12 cellular contexts compared by ENCODE assay signal in the genomic region with DNA sequence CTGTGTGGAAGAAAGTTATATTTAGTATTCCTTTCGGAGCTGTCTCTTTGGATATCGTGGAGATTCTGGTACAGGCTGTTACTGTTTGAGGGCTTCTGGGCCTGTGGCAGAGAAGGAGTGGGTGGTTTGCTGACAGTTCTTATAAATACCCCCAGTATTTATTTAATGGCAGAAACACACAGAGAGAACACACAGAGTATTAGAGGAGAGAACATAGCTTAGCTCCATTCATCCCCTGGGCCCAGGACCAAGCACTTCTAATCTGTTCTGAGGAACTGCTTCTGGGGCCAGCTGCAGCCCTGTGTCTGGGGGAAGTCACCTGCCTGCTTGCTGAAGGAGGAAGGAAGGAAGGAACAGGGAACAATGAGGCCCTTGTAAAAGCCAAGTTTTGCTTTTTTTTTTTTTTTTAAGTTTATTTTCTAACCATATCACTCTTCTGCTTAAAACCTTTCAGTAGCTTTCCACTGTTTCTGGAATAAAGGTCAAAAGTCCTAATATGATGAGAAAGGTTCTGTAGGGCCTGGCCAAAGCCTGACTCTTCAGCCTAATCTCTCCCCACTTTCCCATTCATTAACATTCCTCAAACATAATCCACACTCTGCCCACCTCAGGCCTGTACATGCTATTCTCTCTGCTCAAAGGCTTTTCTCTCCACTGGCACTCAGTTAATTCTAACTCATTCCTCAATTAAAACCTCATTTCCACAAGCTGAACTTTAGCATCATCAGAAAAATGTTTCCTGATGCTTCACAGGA. TPM values are rescaled to one million over a fixed set of nuclear protein-coding genes. Genes with fewer than 3 reads are reported as not detected.
A peak's percentile ranks its signal among the peaks of the same experiment; 100 is the strongest.
DNase-seq lines count a peak whose midpoint lies in the region; ATAC-seq and TF ChIP-seq lines count a peak whose summit lies in the region.
"Had no signal": no experiment of that assay in that cellular context is flagged by ENCODE, and none has a peak within 500 bp of the region (broad histone marks: within the 10 kb centered on the region; RNA-seq: fewer than 3 reads in every experiment).

No MANE protein-coding gene starts in this region.

- DNase-seq in activated B cell treated with CpG ODN at 0.5 μM for 24 hours (no peak), right atrium auricular region (ENCODE audit: low spot score) (no peak), psoas muscle (no peak)
- no peak for DNase-seq in activated CD4-positive, alpha-beta T cell treated with anti-CD3 and anti-CD28 coated beads, Interleukin-2, amount 10 ng/mL, durations not matched to agents 24 days and 14 days
- DNase-seq: SHP77 had no signal

- H3K27me3 ChIP-seq in DOHH2 (ENCODE audit: control insufficient read depth, low read length) = no peaks in the 10 kb centered on the region
- no peaks in the 10 kb centered on the region for H3K27me3 ChIP-seq in right atrium auricular region
- H3K27me3 ChIP-seq in psoas muscle (ENCODE audit: insufficient read depth in 3 of 3, low read length in 2 of 3) = no peaks in the 10 kb centered on the region
- H3K27me3 ChIP-seq: BLaER1 treated with 17β-estradiol and CSF1 and Interleukin-3, amounts not matched to agents 10 nM and 100 nM had no signal

- TF ChIP-seq CTCF in DOHH2 (IDR thresholded peaks at IDR 0.05; ENCODE audit: low read depth, low read length, poor library complexity, severe bottlenecking) (no peak), activated B cell treated with CpG ODN at 0.5 μM for 24 hours (IDR thresholded peaks at IDR 0.05) (no peak), right atrium auricular region (IDR thresholded peaks at IDR 0.05) (no peak), psoas muscle (IDR thresholded peaks at IDR 0.05) (no peak)

- H3K27ac ChIP-seq in DOHH2 (ENCODE audit: low read depth, low read length) = no peak overlapping the region
- H3K27ac ChIP-seq in right atrium auricular region = peak overlapping the region; percentile 46 to 66
- H3K27ac ChIP-seq in psoas muscle = peak overlapping the region; percentile 42
- H3K27ac ChIP-seq: BLaER1 treated with 17β-estradiol and CSF1 and Interleukin-3, amounts not matched to agents 10 nM and 100 nM had no signal

- H3K4me3 Mint-ChIP-seq in activated B cell treated with CpG ODN at 0.5 μM for 24 hours = no peak overlapping the region
- H3K4me3 Mint-ChIP-seq in activated CD4-positive, alpha-beta T cell treated with anti-CD3 and anti-CD28 coated beads, Interleukin-2, amount 10 ng/mL, durations not matched to agents 24 days and 14 days = no peak overlapping the region

- peaks cover 10% of the 10 kb centered on the region for H3K4me1 ChIP-seq in DOHH2 (ENCODE audit: control insufficient read depth, low read length)
- H3K4me1 ChIP-seq in right atrium auricular region = peaks cover 0 to 16% of the 10 kb centered on the region in 2 donors
- H3K4me1 ChIP-seq in psoas muscle = no peaks in the 10 kb centered on the region

- H3K9me3 Mint-ChIP-seq in activated B cell treated with CpG ODN at 0.5 μM for 24 hours = no peaks in the 10 kb centered on the region
- no peaks in the 10 kb centered on the region for H3K9me3 Mint-ChIP-seq in activated CD4-positive, alpha-beta T cell treated with anti-CD3 and anti-CD28 coated beads, Interleukin-2, amount 10 ng/mL, durations not matched to agents 24 days and 14 days

- H3K36me3 Mint-ChIP-seq in activated B cell treated with CpG ODN at 0.5 μM for 24 hours (ENCODE audit: low read depth) = no peaks in the 10 kb centered on the region
- H3K36me3 Mint-ChIP-seq in activated CD4-positive, alpha-beta T cell treated with anti-CD3 and anti-CD28 coated beads, Interleukin-2, amount 10 ng/mL, durations not matched to agents 24 days and 14 days (ENCODE audit: low read depth) = no peaks in the 10 kb centered on the region

- POLR2A ChIA-PET in activated B cell treated with CpG ODN at 0.5 μM for 24 hours (lab: Charles Lee) = interaction anchor here (0.8 kb wide), 1 partner anchor 16 kb away, joined by 3 read pairs; the partner anchor contains the start of gene KAT2B

- H3K4me1 Mint-ChIP-seq in activated B cell treated with CpG ODN at 0.5 μM for 24 hours = peaks cover 7% of the 10 kb centered on the region
- peaks cover 3% of the 10 kb centered on the region for H3K4me1 Mint-ChIP-seq in activated CD4-positive, alpha-beta T cell treated with anti-CD3 and anti-CD28 coated beads, Interleukin-2, amount 10 ng/mL, durations not matched to agents 24 days and 14 days

- intact Hi-C loops in activated B cell treated with CpG ODN at 0.5 μM for 24 hours (cut with micrococcal nuclease) = no loop called here
- intact Hi-C loops in psoas muscle (cut with DNase I) = no loop called here
- intact Hi-C loops in activated CD4-positive, alpha-beta T cell treated with anti-CD3 and anti-CD28 coated beads, Interleukin-2, amount 10 ng/mL, durations not matched to agents 24 days and 14 days (cut with micrococcal nuclease) = no loop called here

- WGBS in psoas muscle, 3 donors = 15 to 47% (median 35%) methylated on average over 2 of the region's 2 CpGs

- H3F3A ChIP-seq in DOHH2 (ENCODE audit: control insufficient read depth, insufficient read depth) = no peaks in the 10 kb centered on the region

- H3K79me2 ChIP-seq in DOHH2 (ENCODE audit: control insufficient read depth, low read length) = no peaks in the 10 kb centered on the region

- no peaks in the 10 kb centered on the region for H3K9me2 ChIP-seq in DOHH2 (replicated peaks; ENCODE audit: control insufficient read depth, low read length)

- ATAC-seq in activated B cell treated with CpG ODN at 0.5 μM for 24 hours (ENCODE audit: low read depth) (no peak), psoas muscle (peak in 2 of 4 donors; percentile 40), GM18873 (IDR thresholded peaks at IDR 0.05; ENCODE audit: low FRiP score, unreplicated experiment) (no peak), HG03457 (IDR thresholded peaks at IDR 0.05; ENCODE audit: unreplicated experiment) (no peak), GM18498 (IDR thresholded peaks at IDR 0.05; ENCODE audit: unreplicated experiment) (no peak)

- H3K4me2 ChIP-seq in DOHH2 (ENCODE audit: low read length) = 0 out of 2 replicates have a peak overlapping the region, but pooled peaks have one; percentile 33

- peak overlapping the region; percentile 56 for H3K27ac Mint-ChIP-seq in activated B cell treated with CpG ODN at 0.5 μM for 24 hours
- no peak overlapping the region for H3K27ac Mint-ChIP-seq in activated CD4-positive, alpha-beta T cell treated with anti-CD3 and anti-CD28 coated beads, Interleukin-2, amount 10 ng/mL, durations not matched to agents 24 days and 14 days

- CTCF ChIA-PET in activated B cell treated with CpG ODN at 0.5 μM for 24 hours (lab: Charles Lee) = no interaction called here

- no peaks in the 10 kb centered on the region for H3K27me3 Mint-ChIP-seq in activated B cell treated with CpG ODN at 0.5 μM for 24 hours
- H3K27me3 Mint-ChIP-seq in activated CD4-positive, alpha-beta T cell treated with anti-CD3 and anti-CD28 coated beads, Interleukin-2, amount 10 ng/mL, durations not matched to agents 24 days and 14 days = no peaks in the 10 kb centered on the region

- H3K9me3 ChIP-seq in DOHH2 (ENCODE audit: control insufficient read depth, insufficient read depth, low read length) (no peaks in the 10 kb centered on the region), right atrium auricular region (no peaks in the 10 kb centered on the region), psoas muscle (no peaks in the 10 kb centered on the region)
- H3K9me3 ChIP-seq: BLaER1 treated with 17β-estradiol and CSF1 and Interleukin-3, amounts not matched to agents 10 nM and 100 nM had no signal

- H3K36me3 ChIP-seq in DOHH2 (ENCODE audit: control insufficient read depth, low read length) = no peaks in the 10 kb centered on the region
- H3K36me3 ChIP-seq in right atrium auricular region = no peaks in the 10 kb centered on the region
- no peaks in the 10 kb centered on the region for H3K36me3 ChIP-seq in psoas muscle (ENCODE audit: insufficient read depth in 1 of 2, low read depth in 1 of 2)
- H3K36me3 ChIP-seq: BLaER1 treated with 17β-estradiol and CSF1 and Interleukin-3, amounts not matched to agents 10 nM and 100 nM had no signal

- H3K4me3 ChIP-seq in DOHH2 (ENCODE audit: low read length) (no peak overlapping the region), right atrium auricular region (no peak overlapping the region), psoas muscle (no peak overlapping the region)
- H3K4me3 ChIP-seq: BLaER1 treated with 17β-estradiol and CSF1 and Interleukin-3, amounts not matched to agents 10 nM and 100 nM had no signal

- H4K20me1 ChIP-seq in DOHH2 (ENCODE audit: control insufficient read depth, insufficient read depth, low read depth, low read length) = no peaks in the 10 kb centered on the region
- H4K20me1 ChIP-seq: BLaER1 treated with 17β-estradiol and CSF1 and Interleukin-3, amounts not matched to agents 10 nM and 100 nM had no signal

RNA-seq across cellular contexts. Expression of gene PP2D1, which starts 11.8 kb away (rescaled TPM):
- not detected in 2 replicates for total RNA-seq in activated B cell treated with CpG ODN at 0.5 μM for 24 hours
- not detected for total RNA-seq in right atrium auricular region
- not detected for total RNA-seq in psoas muscle
- polyA plus RNA-seq in psoas muscle = not detected
- total RNA-seq in activated CD4-positive, alpha-beta T cell treated with anti-CD3 and anti-CD28 coated beads, Interleukin-2, amount 10 ng/mL, durations not matched to agents 24 days and 14 days = not detected in 2 replicates
- total RNA-seq: epithelial cell of proximal tubule, myocyte had no signal

RNA-seq across cellular contexts. Expression of gene KAT2B, which starts 16.4 kb away (rescaled TPM):
- total RNA-seq in activated B cell treated with CpG ODN at 0.5 μM for 24 hours (35.9 and 36.8 TPM in 2 replicates), right atrium auricular region (10 to 100 TPM; 25.0 to 70.5 TPM), psoas muscle (10 to 100 TPM; 27.8 to 62.2 (median 41.9) TPM)
- 10 to 100 TPM; 10.8 to 45.9 (median 18.4) TPM for polyA plus RNA-seq in psoas muscle
- 23.3 and 27.9 TPM in 2 replicates for total RNA-seq in activated CD4-positive, alpha-beta T cell treated with anti-CD3 and anti-CD28 coated beads, Interleukin-2, amount 10 ng/mL, durations not matched to agents 24 days and 14 days
